In the genomic region with DNA sequence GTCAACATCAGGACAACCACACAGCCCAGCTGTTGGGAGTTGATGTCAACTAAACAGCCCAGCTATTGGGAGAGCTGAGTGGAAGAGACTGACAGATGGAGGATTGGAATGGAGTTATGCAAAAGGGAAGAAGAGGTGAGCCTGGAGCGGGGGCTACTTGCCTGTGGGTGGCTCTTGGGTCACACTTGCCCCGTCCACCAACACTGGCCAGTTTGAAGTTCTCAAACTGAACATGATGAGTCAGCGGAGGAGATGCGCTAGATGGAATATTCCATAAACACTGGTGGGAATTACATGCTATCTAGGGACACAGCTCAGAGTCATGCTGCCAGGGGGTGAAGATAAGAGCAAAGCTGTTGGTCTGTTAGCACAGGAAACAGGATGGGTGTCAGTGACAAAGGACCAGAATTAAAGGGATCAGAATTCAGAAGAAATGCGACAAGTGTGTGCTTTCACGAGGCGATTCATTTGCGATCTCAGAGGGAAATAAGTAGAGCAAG, we compare ENCODE assay signal across 1 cellular context.
TF ChIP-seq lines count a peak whose summit lies in the region.

No MANE protein-coding gene starts in this region.

TF ChIP-seq in K562, 482 proteins besides CTCF, POLR2A, EP300 and RAD21 (continued from another document):
- TF ChIP-seq, protein P1, sequence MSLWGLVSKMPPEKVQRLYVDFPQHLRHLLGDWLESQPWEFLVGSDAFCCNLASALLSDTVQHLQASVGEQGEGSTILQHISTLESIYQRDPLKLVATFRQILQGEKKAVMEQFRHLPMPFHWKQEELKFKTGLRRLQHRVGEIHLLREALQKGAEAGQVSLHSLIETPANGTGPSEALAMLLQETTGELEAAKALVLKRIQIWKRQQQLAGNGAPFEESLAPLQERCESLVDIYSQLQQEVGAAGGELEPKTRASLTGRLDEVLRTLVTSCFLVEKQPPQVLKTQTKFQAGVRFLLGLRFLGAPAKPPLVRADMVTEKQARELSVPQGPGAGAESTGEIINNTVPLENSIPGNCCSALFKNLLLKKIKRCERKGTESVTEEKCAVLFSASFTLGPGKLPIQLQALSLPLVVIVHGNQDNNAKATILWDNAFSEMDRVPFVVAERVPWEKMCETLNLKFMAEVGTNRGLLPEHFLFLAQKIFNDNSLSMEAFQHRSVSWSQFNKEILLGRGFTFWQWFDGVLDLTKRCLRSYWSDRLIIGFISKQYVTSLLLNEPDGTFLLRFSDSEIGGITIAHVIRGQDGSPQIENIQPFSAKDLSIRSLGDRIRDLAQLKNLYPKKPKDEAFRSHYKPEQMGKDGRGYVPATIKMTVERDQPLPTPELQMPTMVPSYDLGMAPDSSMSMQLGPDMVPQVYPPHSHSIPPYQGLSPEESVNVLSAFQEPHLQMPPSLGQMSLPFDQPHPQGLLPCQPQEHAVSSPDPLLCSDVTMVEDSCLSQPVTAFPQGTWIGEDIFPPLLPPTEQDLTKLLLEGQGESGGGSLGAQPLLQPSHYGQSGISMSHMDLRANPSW (CRISPR knock-in tag; IDR thresholded peaks at IDR 0.05) = no peak
- TF ChIP-seq, protein P2, sequence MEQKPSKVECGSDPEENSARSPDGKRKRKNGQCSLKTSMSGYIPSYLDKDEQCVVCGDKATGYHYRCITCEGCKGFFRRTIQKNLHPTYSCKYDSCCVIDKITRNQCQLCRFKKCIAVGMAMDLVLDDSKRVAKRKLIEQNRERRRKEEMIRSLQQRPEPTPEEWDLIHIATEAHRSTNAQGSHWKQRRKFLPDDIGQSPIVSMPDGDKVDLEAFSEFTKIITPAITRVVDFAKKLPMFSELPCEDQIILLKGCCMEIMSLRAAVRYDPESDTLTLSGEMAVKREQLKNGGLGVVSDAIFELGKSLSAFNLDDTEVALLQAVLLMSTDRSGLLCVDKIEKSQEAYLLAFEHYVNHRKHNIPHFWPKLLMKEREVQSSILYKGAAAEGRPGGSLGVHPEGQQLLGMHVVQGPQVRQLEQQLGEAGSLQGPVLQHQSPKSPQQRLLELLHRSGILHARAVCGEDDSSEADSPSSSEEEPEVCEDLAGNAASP (IDR thresholded peaks at IDR 0.05) = no peak; the same call in 1 of the 2 replicates
- peak; percentile 49; the same call in 1 of the 2 replicates for TF ChIP-seq ZNF644 (tag; IDR thresholded peaks at IDR 0.05; ENCODE audit: low read depth)
- no peak for TF ChIP-seq KDM4B (IDR thresholded peaks at IDR 0.05; ENCODE audit: borderline replicate concordance in 2 of 2, low read depth in 1 of 2)
- no peak for TF ChIP-seq POLR2H (tag; IDR thresholded peaks at IDR 0.05; ENCODE audit: low read depth)
- TF ChIP-seq EP400 (IDR thresholded peaks at IDR 0.05) = peak; percentile 70
- no peak for TF ChIP-seq ZNF551 (CRISPR knock-in tag; IDR thresholded peaks at IDR 0.05)
- peak; percentile 83 to 87 for TF ChIP-seq NCOA2 (IDR thresholded peaks at IDR 0.05; ENCODE audit: partially characterized antibody in 2 of 2)
- TF ChIP-seq, protein P3, sequence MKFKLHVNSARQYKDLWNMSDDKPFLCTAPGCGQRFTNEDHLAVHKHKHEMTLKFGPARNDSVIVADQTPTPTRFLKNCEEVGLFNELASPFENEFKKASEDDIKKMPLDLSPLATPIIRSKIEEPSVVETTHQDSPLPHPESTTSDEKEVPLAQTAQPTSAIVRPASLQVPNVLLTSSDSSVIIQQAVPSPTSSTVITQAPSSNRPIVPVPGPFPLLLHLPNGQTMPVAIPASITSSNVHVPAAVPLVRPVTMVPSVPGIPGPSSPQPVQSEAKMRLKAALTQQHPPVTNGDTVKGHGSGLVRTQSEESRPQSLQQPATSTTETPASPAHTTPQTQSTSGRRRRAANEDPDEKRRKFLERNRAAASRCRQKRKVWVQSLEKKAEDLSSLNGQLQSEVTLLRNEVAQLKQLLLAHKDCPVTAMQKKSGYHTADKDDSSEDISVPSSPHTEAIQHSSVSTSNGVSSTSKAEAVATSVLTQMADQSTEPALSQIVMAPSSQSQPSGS (CRISPR knock-in tag; IDR thresholded peaks at IDR 0.05) = no peak
- TF ChIP-seq ZBED1 (IDR thresholded peaks at IDR 0.05) = no peak
- TF ChIP-seq ZNF347 (CRISPR knock-in tag; IDR thresholded peaks at IDR 0.05; ENCODE audit: low read depth) = no peak
- no peak for TF ChIP-seq NR4A1 (CRISPR knock-in tag; IDR thresholded peaks at IDR 0.05)
- TF ChIP-seq NR4A1 (tag; IDR thresholded peaks at IDR 0.05) = peak; percentile 63; the same call in 1 of the 2 replicates
- TF ChIP-seq, protein P4, sequence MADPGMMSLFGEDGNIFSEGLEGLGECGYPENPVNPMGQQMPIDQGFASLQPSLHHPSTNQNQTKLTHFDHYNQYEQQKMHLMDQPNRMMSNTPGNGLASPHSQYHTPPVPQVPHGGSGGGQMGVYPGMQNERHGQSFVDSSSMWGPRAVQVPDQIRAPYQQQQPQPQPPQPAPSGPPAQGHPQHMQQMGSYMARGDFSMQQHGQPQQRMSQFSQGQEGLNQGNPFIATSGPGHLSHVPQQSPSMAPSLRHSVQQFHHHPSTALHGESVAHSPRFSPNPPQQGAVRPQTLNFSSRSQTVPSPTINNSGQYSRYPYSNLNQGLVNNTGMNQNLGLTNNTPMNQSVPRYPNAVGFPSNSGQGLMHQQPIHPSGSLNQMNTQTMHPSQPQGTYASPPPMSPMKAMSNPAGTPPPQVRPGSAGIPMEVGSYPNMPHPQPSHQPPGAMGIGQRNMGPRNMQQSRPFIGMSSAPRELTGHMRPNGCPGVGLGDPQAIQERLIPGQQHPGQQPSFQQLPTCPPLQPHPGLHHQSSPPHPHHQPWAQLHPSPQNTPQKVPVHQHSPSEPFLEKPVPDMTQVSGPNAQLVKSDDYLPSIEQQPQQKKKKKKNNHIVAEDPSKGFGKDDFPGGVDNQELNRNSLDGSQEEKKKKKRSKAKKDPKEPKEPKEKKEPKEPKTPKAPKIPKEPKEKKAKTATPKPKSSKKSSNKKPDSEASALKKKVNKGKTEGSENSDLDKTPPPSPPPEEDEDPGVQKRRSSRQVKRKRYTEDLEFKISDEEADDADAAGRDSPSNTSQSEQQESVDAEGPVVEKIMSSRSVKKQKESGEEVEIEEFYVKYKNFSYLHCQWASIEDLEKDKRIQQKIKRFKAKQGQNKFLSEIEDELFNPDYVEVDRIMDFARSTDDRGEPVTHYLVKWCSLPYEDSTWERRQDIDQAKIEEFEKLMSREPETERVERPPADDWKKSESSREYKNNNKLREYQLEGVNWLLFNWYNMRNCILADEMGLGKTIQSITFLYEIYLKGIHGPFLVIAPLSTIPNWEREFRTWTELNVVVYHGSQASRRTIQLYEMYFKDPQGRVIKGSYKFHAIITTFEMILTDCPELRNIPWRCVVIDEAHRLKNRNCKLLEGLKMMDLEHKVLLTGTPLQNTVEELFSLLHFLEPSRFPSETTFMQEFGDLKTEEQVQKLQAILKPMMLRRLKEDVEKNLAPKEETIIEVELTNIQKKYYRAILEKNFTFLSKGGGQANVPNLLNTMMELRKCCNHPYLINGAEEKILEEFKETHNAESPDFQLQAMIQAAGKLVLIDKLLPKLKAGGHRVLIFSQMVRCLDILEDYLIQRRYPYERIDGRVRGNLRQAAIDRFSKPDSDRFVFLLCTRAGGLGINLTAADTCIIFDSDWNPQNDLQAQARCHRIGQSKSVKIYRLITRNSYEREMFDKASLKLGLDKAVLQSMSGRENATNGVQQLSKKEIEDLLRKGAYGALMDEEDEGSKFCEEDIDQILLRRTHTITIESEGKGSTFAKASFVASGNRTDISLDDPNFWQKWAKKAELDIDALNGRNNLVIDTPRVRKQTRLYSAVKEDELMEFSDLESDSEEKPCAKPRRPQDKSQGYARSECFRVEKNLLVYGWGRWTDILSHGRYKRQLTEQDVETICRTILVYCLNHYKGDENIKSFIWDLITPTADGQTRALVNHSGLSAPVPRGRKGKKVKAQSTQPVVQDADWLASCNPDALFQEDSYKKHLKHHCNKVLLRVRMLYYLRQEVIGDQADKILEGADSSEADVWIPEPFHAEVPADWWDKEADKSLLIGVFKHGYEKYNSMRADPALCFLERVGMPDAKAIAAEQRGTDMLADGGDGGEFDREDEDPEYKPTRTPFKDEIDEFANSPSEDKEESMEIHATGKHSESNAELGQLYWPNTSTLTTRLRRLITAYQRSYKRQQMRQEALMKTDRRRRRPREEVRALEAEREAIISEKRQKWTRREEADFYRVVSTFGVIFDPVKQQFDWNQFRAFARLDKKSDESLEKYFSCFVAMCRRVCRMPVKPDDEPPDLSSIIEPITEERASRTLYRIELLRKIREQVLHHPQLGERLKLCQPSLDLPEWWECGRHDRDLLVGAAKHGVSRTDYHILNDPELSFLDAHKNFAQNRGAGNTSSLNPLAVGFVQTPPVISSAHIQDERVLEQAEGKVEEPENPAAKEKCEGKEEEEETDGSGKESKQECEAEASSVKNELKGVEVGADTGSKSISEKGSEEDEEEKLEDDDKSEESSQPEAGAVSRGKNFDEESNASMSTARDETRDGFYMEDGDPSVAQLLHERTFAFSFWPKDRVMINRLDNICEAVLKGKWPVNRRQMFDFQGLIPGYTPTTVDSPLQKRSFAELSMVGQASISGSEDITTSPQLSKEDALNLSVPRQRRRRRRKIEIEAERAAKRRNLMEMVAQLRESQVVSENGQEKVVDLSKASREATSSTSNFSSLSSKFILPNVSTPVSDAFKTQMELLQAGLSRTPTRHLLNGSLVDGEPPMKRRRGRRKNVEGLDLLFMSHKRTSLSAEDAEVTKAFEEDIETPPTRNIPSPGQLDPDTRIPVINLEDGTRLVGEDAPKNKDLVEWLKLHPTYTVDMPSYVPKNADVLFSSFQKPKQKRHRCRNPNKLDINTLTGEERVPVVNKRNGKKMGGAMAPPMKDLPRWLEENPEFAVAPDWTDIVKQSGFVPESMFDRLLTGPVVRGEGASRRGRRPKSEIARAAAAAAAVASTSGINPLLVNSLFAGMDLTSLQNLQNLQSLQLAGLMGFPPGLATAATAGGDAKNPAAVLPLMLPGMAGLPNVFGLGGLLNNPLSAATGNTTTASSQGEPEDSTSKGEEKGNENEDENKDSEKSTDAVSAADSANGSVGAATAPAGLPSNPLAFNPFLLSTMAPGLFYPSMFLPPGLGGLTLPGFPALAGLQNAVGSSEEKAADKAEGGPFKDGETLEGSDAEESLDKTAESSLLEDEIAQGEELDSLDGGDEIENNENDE (IDR thresholded peaks at IDR 0.05; ENCODE audit: low read depth, low read length) = no peak
- no peak for TF ChIP-seq HDAC6 (IDR thresholded peaks at IDR 0.05; ENCODE audit: low read depth, low read length)
